Comparison of ENCODE assay signal across 9 cellular contexts in genomic region chr16:28180660-28181556, GRCh38.
DNase-seq lines count a peak whose midpoint lies in the region; ATAC-seq and TF ChIP-seq lines count a peak whose summit lies in the region.
"Had no signal": no experiment of that assay in that cellular context is flagged by ENCODE, and none has a peak within 500 bp of the region (broad histone marks: within the 10 kb centered on the region; RNA-seq: fewer than 3 reads in every experiment).

No MANE protein-coding gene starts in this region.

- H3K79me2 ChIP-seq in KMS-11 (ENCODE audit: insufficient read depth, low read depth), result peaks cover 95% of the 10 kb centered on the region

- H4K20me1 ChIP-seq in KMS-11 (ENCODE audit: insufficient read depth), result peaks cover 19% of the 10 kb centered on the region

- TF ChIP-seq CTCF in KMS-11 (conservative IDR thresholded peaks at IDR 0.05; ENCODE audit: low read depth, low read length), result no peak

- H3K4me3 ChIP-seq in KMS-11 (IDR thresholded peaks at IDR 0.05; ENCODE audit: insufficient read depth, low read depth, low read length) (no peak overlapping the region), adipocyte (ENCODE audit: low read length) (peak overlapping the region; percentile 49)

- H3K27ac ChIP-seq in KMS-11, result no peak overlapping the region

- ATAC-seq in GM18519 (IDR thresholded peaks at IDR 0.05; ENCODE audit: low FRiP score, unreplicated experiment) (no peak), HG02840 (IDR thresholded peaks at IDR 0.05; ENCODE audit: low FRiP score, unreplicated experiment) (no peak)

- H3K9ac ChIP-seq in KMS-11 (no peak overlapping the region), adipocyte (ENCODE audit: low read length) (no peak overlapping the region)

- H2AFZ ChIP-seq in KMS-11 (ENCODE audit: low read depth), result no peak overlapping the region

- H3K4me1 ChIP-seq in KMS-11 (ENCODE audit: low read depth, poor library complexity, severe bottlenecking) (peaks cover 44% of the 10 kb centered on the region), adipocyte (ENCODE audit: control insufficient read depth, insufficient read depth, low read length) (peaks cover 29% of the 10 kb centered on the region)

- DNase-seq in CD1c-positive myeloid dendritic cell (ENCODE audit: extremely low spot score), result peak; percentile 93
- peak; percentile 59 for DNase-seq in adipocyte (ENCODE audit: low read depth)
- DNase-seq in midbrain (lab: John Stamatoyannopoulos, UW), result peak; percentile 17
- DNase-seq in RPMI8226, result no peak
- no peak for DNase-seq in cerebellar nuclear complex (lab: John Stamatoyannopoulos, UW)

- H3K27me3 ChIP-seq in KMS-11 (ENCODE audit: insufficient read depth, low read depth) (no peaks in the 10 kb centered on the region), adipocyte (replicated peaks; ENCODE audit: control insufficient read depth, insufficient read depth, low read length) (no peaks in the 10 kb centered on the region)
- H3K27me3 ChIP-seq: heart left ventricle had no signal

- no peaks in the 10 kb centered on the region for H3K9me3 ChIP-seq in adipocyte (ENCODE audit: control insufficient read depth, low read length)

- H3K4me2 ChIP-seq in KMS-11, result peak overlapping the region; percentile 1; the same call in 1 of the 2 replicates

- H3K36me3 ChIP-seq in KMS-11 (ENCODE audit: insufficient read depth) (no peaks in the 10 kb centered on the region; the same call in 1 of the 2 replicates), adipocyte (ENCODE audit: control insufficient read depth, insufficient read depth, low read length, severe bottlenecking) (peaks cover 20% of the 10 kb centered on the region)

Comparison
In these comparisons a context has a peak if more than half of its experiments do, and no peak if none do; other contexts are left out.
1. DNase-seq: peak in CD1c-positive myeloid dendritic cell (single experiment), adipocyte (single experiment) and midbrain (single experiment); none in RPMI8226 (single experiment) and cerebellar nuclear complex (0 of 2).